1 cellular context compared by ENCODE assay signal in genomic region chr2:8573942-8574195, GRCh38.
TF ChIP-seq lines count a peak whose summit lies in the region.

No MANE protein-coding gene starts in this region.

TF ChIP-seq in HepG2, 621 proteins besides CTCF, POLR2A, EP300 and RAD21 (continued from another document and continues in another):
- TF ChIP-seq ZMAT5 (CRISPR knock-in tag; IDR thresholded peaks at IDR 0.05; ENCODE audit: borderline replicate concordance, low read depth) = 0 out of 2 replicates have a peak, but pooled peaks have one; percentile 28
- TF ChIP-seq ZNF558 (CRISPR knock-in tag; IDR thresholded peaks at IDR 0.05; ENCODE audit: borderline replicate concordance) = no peak; the same call in 1 of the 2 replicates
- TF ChIP-seq ZFY (CRISPR knock-in tag; IDR thresholded peaks at IDR 0.05) = peak; percentile 32; the same call in 1 of the 2 replicates
- TF ChIP-seq ZKSCAN1 (IDR thresholded peaks at IDR 0.05; ENCODE audit: low read length) = 0 out of 2 replicates have a peak, but pooled peaks have one; percentile 9
- TF ChIP-seq ZNF816 (CRISPR knock-in tag; IDR thresholded peaks at IDR 0.05; ENCODE audit: borderline replicate concordance) = no peak
- no peak for TF ChIP-seq FOXK2 (IDR thresholded peaks at IDR 0.05)
- peak; percentile 78 for TF ChIP-seq ZNF687 (CRISPR knock-in tag; IDR thresholded peaks at IDR 0.05)
- TF ChIP-seq FOXO1 (CRISPR knock-in tag; IDR thresholded peaks at IDR 0.05) = no peak
- TF ChIP-seq ZBTB14 (CRISPR knock-in tag; IDR thresholded peaks at IDR 0.05) = no peak
- TF ChIP-seq PHB2 (IDR thresholded peaks at IDR 0.05; ENCODE audit: partially characterized antibody) = no peak
- TF ChIP-seq TOPORS (CRISPR knock-in tag; IDR thresholded peaks at IDR 0.05) = no peak
- no peak for TF ChIP-seq LCORL (IDR thresholded peaks at IDR 0.05)
- 0 out of 2 replicates have a peak, but pooled peaks have one; percentile 11 for TF ChIP-seq LCORL (CRISPR knock-in tag; IDR thresholded peaks at IDR 0.05)
- no peak for TF ChIP-seq SKI (IDR thresholded peaks at IDR 0.05; ENCODE audit: partially characterized antibody)
- TF ChIP-seq CSRNP2 (CRISPR knock-in tag; conservative IDR thresholded peaks at IDR 0.05; ENCODE audit: low read depth) = no peak
- peak; percentile 78; the same call in 1 of the 2 replicates for TF ChIP-seq PLSCR1 (CRISPR knock-in tag; IDR thresholded peaks at IDR 0.05; ENCODE audit: borderline replicate concordance)
- no peak for TF ChIP-seq MATR3 (CRISPR knock-in tag; IDR thresholded peaks at IDR 0.05)
- TF ChIP-seq AGO1 (IDR thresholded peaks at IDR 0.05; ENCODE audit: low read depth, low read length, poor library complexity, severe bottlenecking) = no peak
- TF ChIP-seq ZNF564 (CRISPR knock-in tag; IDR thresholded peaks at IDR 0.05) = peak; percentile 7; the same call in 1 of the 2 replicates
- TF ChIP-seq ZBTB4 (CRISPR knock-in tag; IDR thresholded peaks at IDR 0.05; ENCODE audit: borderline replicate concordance) = no peak
- no peak for TF ChIP-seq ZNF720 (CRISPR knock-in tag; IDR thresholded peaks at IDR 0.05)
- peak; percentile 21 for TF ChIP-seq SP4 (CRISPR knock-in tag; IDR thresholded peaks at IDR 0.05)
- TF ChIP-seq MAX (IDR thresholded peaks at IDR 0.05) = peak; percentile 82
- TF ChIP-seq TAF1 (CRISPR knock-in tag; IDR thresholded peaks at IDR 0.05) = 0 out of 2 replicates have a peak, but pooled peaks have one; percentile 13
- no peak for TF ChIP-seq MTF1 (CRISPR knock-in tag; IDR thresholded peaks at IDR 0.05)
- no peak for TF ChIP-seq LRRFIP1 (CRISPR knock-in tag; conservative IDR thresholded peaks at IDR 0.05)
- no peak for TF ChIP-seq IRF2 (CRISPR knock-in tag; IDR thresholded peaks at IDR 0.05)
- no peak for TF ChIP-seq MEIS1 (CRISPR knock-in tag; IDR thresholded peaks at IDR 0.05; ENCODE audit: borderline replicate concordance)
- TF ChIP-seq ZNF724P (CRISPR knock-in tag; IDR thresholded peaks at IDR 0.05; ENCODE audit: borderline replicate concordance) = peak; percentile 86; the same call in 1 of the 2 replicates
- peak; percentile 2; the same call in 1 of the 2 replicates for TF ChIP-seq ZNF441 (CRISPR knock-in tag; IDR thresholded peaks at IDR 0.05; ENCODE audit: borderline replicate concordance)
- TF ChIP-seq ZNF782 (CRISPR knock-in tag; IDR thresholded peaks at IDR 0.05; ENCODE audit: borderline replicate concordance) = no peak
- no peak for TF ChIP-seq ZNF644 (CRISPR knock-in tag; IDR thresholded peaks at IDR 0.05; ENCODE audit: low read depth)
- TF ChIP-seq ETS1 (CRISPR knock-in tag; IDR thresholded peaks at IDR 0.05) = no peak
- no peak for TF ChIP-seq ZBTB46 (CRISPR knock-in tag; IDR thresholded peaks at IDR 0.05; ENCODE audit: borderline replicate concordance)
- TF ChIP-seq KAT8 (CRISPR knock-in tag; IDR thresholded peaks at IDR 0.05) = no peak
- TF ChIP-seq ZFX (CRISPR knock-in tag; IDR thresholded peaks at IDR 0.05; ENCODE audit: low read depth) = peak; percentile 9; the same call in 1 of the 2 replicates
- peak; percentile 36; the same call in 1 of the 2 replicates for TF ChIP-seq HNF4G (IDR thresholded peaks at IDR 0.05; ENCODE audit: borderline replicate concordance, low read depth, low read length)
- TF ChIP-seq HNF4G (CRISPR knock-in tag; IDR thresholded peaks at IDR 0.05; ENCODE audit: borderline replicate concordance, low read depth) = no peak
- no peak for TF ChIP-seq SMAD3 (CRISPR knock-in tag; IDR thresholded peaks at IDR 0.05)
- TF ChIP-seq MLLT10 (CRISPR knock-in tag; IDR thresholded peaks at IDR 0.05) = no peak
- TF ChIP-seq NPAS2 (CRISPR knock-in tag; IDR thresholded peaks at IDR 0.05; ENCODE audit: borderline replicate concordance) = no peak
- TF ChIP-seq ZNF280B (CRISPR knock-in tag; IDR thresholded peaks at IDR 0.05; ENCODE audit: borderline replicate concordance) = peak; percentile 8; the same call in 1 of the 2 replicates
- 0 out of 2 replicates have a peak, but pooled peaks have one; percentile 62 for TF ChIP-seq CCDC6 (CRISPR knock-in tag; IDR thresholded peaks at IDR 0.05)
- no peak for TF ChIP-seq HNRNPH1 (optimal IDR thresholded peaks at IDR 0.05; ENCODE audit: low read depth, low read length)
- TF ChIP-seq ZNF709 (CRISPR knock-in tag; IDR thresholded peaks at IDR 0.05) = no peak
